ENCODE assay signal across 11 cellular contexts in the genomic region with DNA sequence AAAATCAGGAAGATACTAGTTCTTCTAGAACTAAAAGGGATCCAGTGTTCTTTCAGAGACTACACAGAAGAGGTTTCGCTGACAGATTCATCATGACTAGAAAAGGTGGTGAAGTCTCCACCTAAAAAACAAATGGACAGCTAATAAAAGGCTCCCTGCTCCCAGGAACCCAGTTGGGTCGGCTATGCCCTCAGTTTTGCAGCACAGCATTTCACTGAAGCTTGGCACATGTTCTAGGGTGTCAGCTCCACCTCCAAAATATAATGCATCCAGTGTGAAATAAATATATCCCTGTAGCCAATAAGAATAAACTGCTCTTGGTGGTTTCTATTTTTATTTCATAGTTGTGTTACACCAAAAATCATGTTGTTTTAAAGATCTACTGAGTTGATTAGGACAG. TPM values are rescaled to one million over a fixed set of nuclear protein-coding genes. Genes with fewer than 3 reads are reported as not detected.
"Had no signal": no experiment of that assay in that cellular context is flagged by ENCODE, and none has a peak within 500 bp of the region (broad histone marks: within the 10 kb centered on the region; RNA-seq: fewer than 3 reads in every experiment).

No MANE protein-coding gene starts in this region.

- H3K4me1 Mint-ChIP-seq: IgD-negative memory B cell had no signal

- H3K4me3 ChIP-seq: K562 had no signal

- DNase-seq: IMR-90, KBM-7, KG1 had no signal

- H3K4me3 Mint-ChIP-seq: IgD-negative memory B cell had no signal

- H3K9ac ChIP-seq: KMS-11 had no signal

- H3K27ac ChIP-seq: HL-60, KMS-11 had no signal

- H3K36me3 Mint-ChIP-seq: IgD-negative memory B cell had no signal

- H3K4me2 ChIP-seq: KMS-11 had no signal

- FAIRE-seq: HepG2, HTR-8/SVneo, K562 had no signal

- H3K27ac Mint-ChIP-seq: IgD-negative memory B cell had no signal

RNA-seq across cellular contexts. Expression of a gene that starts 55.0 kb away (rescaled TPM):
- total RNA-seq: HepG2, HT-29, HT1080, IMR-90, K562 had no signal
- polyA plus RNA-seq: HepG2, IgD-negative memory B cell, IMR-90, K562 had no signal

RNA-seq across cellular contexts. Expression of a gene that starts 57.9 kb away (rescaled TPM):
- total RNA-seq: HepG2, HT-29, HT1080, IMR-90 had no signal
- polyA plus RNA-seq: HepG2, IgD-negative memory B cell, IMR-90 had no signal
